ENCODE assay signal across 18 cellular contexts in the genomic region with DNA sequence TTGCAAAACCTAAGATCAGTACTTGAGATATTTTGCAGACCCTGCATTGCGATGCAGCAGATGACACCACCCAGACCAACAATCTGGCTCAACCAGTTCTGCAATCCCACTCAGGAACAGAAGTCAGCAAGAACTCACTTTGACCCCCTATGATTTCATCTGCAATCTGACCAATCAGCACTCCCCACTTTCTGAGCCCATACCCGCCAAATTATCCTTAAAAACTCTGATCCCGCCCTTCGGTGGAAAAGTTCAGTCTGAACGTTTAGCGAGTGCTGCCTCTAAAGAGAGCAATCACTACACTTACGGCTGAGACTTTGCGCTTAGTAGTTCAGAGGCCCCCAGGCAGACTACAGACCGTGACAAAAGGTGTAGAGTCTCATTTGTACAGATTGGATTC.
"Had no signal": no experiment of that assay in that cellular context is flagged by ENCODE, and none has a peak within 500 bp of the region (broad histone marks: within the 10 kb centered on the region; RNA-seq: fewer than 3 reads in every experiment).

No MANE protein-coding gene starts in this region.

- H3K4me3 Mint-ChIP-seq: activated B cell treated with CpG ODN at 0.5 μM for 24 hours; activated CD8-positive, alpha-beta T cell treated with anti-CD3 and anti-CD28 coated beads for 36 hours; activated naive CD8-positive, alpha-beta T cell treated with anti-CD3 and anti-CD28 coated beads, Interleukin-2, amount 10 ng/mL, durations not matched to agents 7 days and 5 days; endodermal cell; memory B cell; naive thymus-derived CD8-positive, alpha-beta T cell; T-cell had no signal

- H3K4me3 ChIP-seq: body of pancreas, thyroid gland, vagina had no signal

- ATAC-seq: activated CD8-positive, alpha-beta T cell treated with anti-CD3 and anti-CD28 coated beads for 36 hours; body of pancreas; naive thymus-derived CD8-positive, alpha-beta T cell; T-cell had no signal

- H3K4me1 ChIP-seq: body of pancreas, thyroid gland, vagina had no signal

- H3K9me3 ChIP-seq: body of pancreas, thyroid gland, vagina had no signal

- H3K27ac ChIP-seq: body of pancreas, thyroid gland, vagina had no signal

- H3K4me1 Mint-ChIP-seq: activated B cell treated with CpG ODN at 0.5 μM for 24 hours; endodermal cell; memory B cell; naive thymus-derived CD8-positive, alpha-beta T cell; T-cell had no signal

- H3K27me3 ChIP-seq: body of pancreas, thyroid gland, vagina had no signal

- DNase-seq: activated B cell treated with CpG ODN at 0.5 μM for 24 hours; activated CD4-positive, alpha-beta T cell treated with anti-CD3 and anti-CD28 coated beads for 48 hours; activated CD8-positive, alpha-beta T cell treated with anti-CD3 and anti-CD28 coated beads for 36 hours; activated naive CD4-positive, alpha-beta T cell treated with Interleukin-2 at 50 U/mL for 16 hours; activated naive CD8-positive, alpha-beta T cell treated with anti-CD3 and anti-CD28 coated beads, Interleukin-2, amount 10 ng/mL, durations not matched to agents 7 days and 5 days; activated T-cell treated with anti-CD3 and anti-CD28 coated beads, Interleukin-2, amount 50 U/mL, for 1 hour; body of pancreas; central memory CD4-positive, alpha-beta T cell; endodermal cell; kidney glomerular epithelial cell; naive thymus-derived CD8-positive, alpha-beta T cell; stimulated activated CD8-positive, alpha-beta memory T cell treated with anti-CD3 and anti-CD28 coated beads, Interleukin-4, amount 100 ng/mL, for 48 hours; stimulated activated naive CD4-positive, alpha-beta T cell; T-cell; thyroid gland had no signal

- H3K27ac Mint-ChIP-seq: activated B cell treated with CpG ODN at 0.5 μM for 24 hours; activated CD8-positive, alpha-beta T cell treated with anti-CD3 and anti-CD28 coated beads for 36 hours; activated naive CD8-positive, alpha-beta T cell treated with anti-CD3 and anti-CD28 coated beads, Interleukin-2, amount 10 ng/mL, durations not matched to agents 7 days and 5 days; activated T-helper 2 cell treated with anti-CD3 and anti-CD28 coated beads, Interferon-gamma antibody, Interleukin-2, Interleukin-4, amounts not matched to agents 10 μg/mL and 5 μg/mL and 100 μg/mL, durations not matched to agents 14 hours and 24 hours and 36 hours; endodermal cell; memory B cell; T-cell had no signal

- H3K36me3 ChIP-seq: thyroid gland, vagina had no signal
